1 cellular context compared by ENCODE assay signal in genomic region chr20:39264506-39265172, GRCh38.
TF ChIP-seq lines count a peak whose summit lies in the region.

No MANE protein-coding gene starts in this region.

TF ChIP-seq in H1, 55 proteins besides CTCF, POLR2A, EP300 and RAD21 (continued from another document):
- no peak for TF ChIP-seq CHD7 (IDR thresholded peaks at IDR 0.05; ENCODE audit: insufficient replicate concordance, low read length)
TF ChIP-seq in H1: peak in this region for 2.
